ENCODE assay signal across 16 cellular contexts in genomic region chr3:150449169-150449721, GRCh38. TPM values are rescaled to one million over a fixed set of nuclear protein-coding genes. Genes with fewer than 3 reads are reported as not detected.
DNase-seq lines count a peak whose midpoint lies in the region; ATAC-seq, FAIRE-seq and TF ChIP-seq lines count a peak whose summit lies in the region.
"Had no signal": no experiment of that assay in that cellular context is flagged by ENCODE, and none has a peak within 500 bp of the region (broad histone marks: within the 10 kb centered on the region; RNA-seq: fewer than 3 reads in every experiment).

No MANE protein-coding gene starts in this region.

- no peaks in the 10 kb centered on the region for H3K27me3 Mint-ChIP-seq in CD8-positive, alpha-beta T cell (ENCODE audit: low read depth)
- H3K27me3 Mint-ChIP-seq: activated naive CD8-positive, alpha-beta T cell treated with anti-CD3 and anti-CD28 coated beads for 36 hours had no signal

- H3K27ac Mint-ChIP-seq in CD8-positive, alpha-beta T cell, result no peak overlapping the region
- H3K27ac Mint-ChIP-seq: activated naive CD8-positive, alpha-beta T cell treated with anti-CD3 and anti-CD28 coated beads for 36 hours had no signal

- H3F3A ChIP-seq in PC-9 (ENCODE audit: insufficient read depth, low read depth), result peaks cover 44% of the 10 kb centered on the region

- H3K9me3 ChIP-seq in PC-9 (ENCODE audit: insufficient read depth, low read depth), result no peaks in the 10 kb centered on the region
- no peaks in the 10 kb centered on the region for H3K9me3 ChIP-seq in endothelial cell of umbilical vein (replicated peaks; ENCODE audit: control insufficient read depth, insufficient read depth, low read length)
- no peaks in the 10 kb centered on the region for H3K9me3 ChIP-seq in CD8-positive, alpha-beta T cell (ENCODE audit: low read length)
- H3K9me3 ChIP-seq: gastrocnemius medialis, Peyer's patch, right lobe of liver had no signal

- H3K4me2 ChIP-seq in PC-9 (0 out of 2 replicates have a peak overlapping the region, but pooled peaks have one; percentile 29), endothelial cell of umbilical vein (ENCODE audit: insufficient read depth, low read length) (peak overlapping the region; percentile 64)

- H3K27ac ChIP-seq in PC-9 (0 out of 2 replicates have a peak overlapping the region, but pooled peaks have one; percentile 25), endothelial cell of umbilical vein (ENCODE audit: insufficient read depth, low read depth, low read length) (peak overlapping the region; percentile 84)
- no peak overlapping the region for H3K27ac ChIP-seq in CD8-positive, alpha-beta T cell (ENCODE audit: low read depth, low read length)
- H3K27ac ChIP-seq: 22Rv1, gastrocnemius medialis, Peyer's patch, right lobe of liver had no signal

- no peaks in the 10 kb centered on the region for H3K9me3 Mint-ChIP-seq in CD8-positive, alpha-beta T cell
- H3K9me3 Mint-ChIP-seq: activated naive CD8-positive, alpha-beta T cell treated with anti-CD3 and anti-CD28 coated beads for 36 hours had no signal

- no peaks in the 10 kb centered on the region for H3K36me3 Mint-ChIP-seq in CD8-positive, alpha-beta T cell

- intact Hi-C loops in PC-9 (cut with micrococcal nuclease; ENCODE audit: unreplicated experiment), result loop anchor here (2.0 kb wide), 1 partner anchor 26 kb away; no protein-coding TSS in a partner anchor
- intact Hi-C loops in endothelial cell of umbilical vein (cut with micrococcal nuclease), result loop anchor here (1.0 to 2.0 kb wide), 3 partner anchors 20 to 46 kb away; no protein-coding TSS in a partner anchor
- intact Hi-C loops in CD8-positive, alpha-beta T cell (cut with DNase I, micrococcal nuclease), result loop anchor here (5.0 kb wide), 1 partner anchor 37 kb away; no protein-coding TSS in a partner anchor

- no peaks in the 10 kb centered on the region for H3K9me2 ChIP-seq in PC-9 (ENCODE audit: insufficient read depth)

- peak; percentile 3 for DNase-seq in DMS53 (lab: John Stamatoyannopoulos, UW)
- DNase-seq in DMS53 treated with DMSO at 0.1 percent for 48 hours (lab: John Stamatoyannopoulos, UW; ENCODE audit: unreplicated experiment), result no peak
- DNase-seq in PC-9, result peak in 1 of 2 experiments; percentile 60
- peak; percentile 87 for DNase-seq in endothelial cell of umbilical vein (ENCODE audit: low read depth, low spot score)
- peak; percentile 56 for DNase-seq in pulmonary artery endothelial cell (ENCODE audit: low read depth, low spot score)
- no peak for DNase-seq in NCI-H1048 (lab: John Stamatoyannopoulos, UW)
- no peak for DNase-seq in CD8-positive, alpha-beta T cell
- DNase-seq in GM19240 (ENCODE audit: insufficient read length, low spot score), result no peak
- DNase-seq: activated CD4-positive, alpha-beta T cell treated with anti-CD3 and anti-CD28 coated beads for 48 hours; activated naive CD8-positive, alpha-beta T cell treated with anti-CD3 and anti-CD28 coated beads for 36 hours; gastrocnemius medialis; GF-D8; NCI-H1694 treated with DMSO at 0.1 percent for 48 hours; Peyer's patch; right lobe of liver had no signal

- H3K4me3 ChIP-seq in PC-9 (no peak overlapping the region), endothelial cell of umbilical vein (replicated peaks in 1 of 3; ENCODE audit: insufficient read depth in 1 of 3, low read depth in 1 of 3, low read length in 3 of 3) (peak overlapping the region in 1 of 3 experiments; percentile 30)
- no peak overlapping the region for H3K4me3 ChIP-seq in CD8-positive, alpha-beta T cell (ENCODE audit: low read depth, low read length)
- H3K4me3 ChIP-seq: gastrocnemius medialis, Peyer's patch, right lobe of liver had no signal

- H3K4me1 Mint-ChIP-seq in CD8-positive, alpha-beta T cell (ENCODE audit: low read depth), result peaks cover 47% of the 10 kb centered on the region

- TF ChIP-seq POLR2A in endothelial cell of umbilical vein (IDR thresholded peaks at IDR 0.05; ENCODE audit: low read depth, low read length), result no peak

- CTCF ChIA-PET in PC-9 (lab: Charles Lee) (interaction anchor here (1.0 kb wide), 1 partner anchor 15 kb away, joined by 3 read pairs; no protein-coding TSS in a partner anchor), endothelial cell of umbilical vein (lab: Charles Lee) (interaction anchor here (0.9 to 1.4 kb wide), 5 partner anchors 10 to 223 kb away, joined by 3 to 5 read pairs (median 3); no protein-coding TSS in a partner anchor)
- CTCF ChIA-PET in CD8-positive, alpha-beta T cell (lab: Charles Lee), result no interaction called here

- no TSS peak for BruUV-seq in PC-9 (replicated peaks; lab: Mats Ljungman, UMichigan)
- no TSS peak for BruUV-seq in endothelial cell of umbilical vein (replicated peaks; lab: Mats Ljungman, UMichigan)

- no peak overlapping the region for H3K4me3 Mint-ChIP-seq in CD8-positive, alpha-beta T cell
- H3K4me3 Mint-ChIP-seq: activated naive CD8-positive, alpha-beta T cell treated with anti-CD3 and anti-CD28 coated beads for 36 hours had no signal

- TF ChIP-seq CTCF in PC-9 (conservative IDR thresholded peaks at IDR 0.05), result no peak
- TF ChIP-seq CTCF in endothelial cell of umbilical vein (IDR thresholded peaks at IDR 0.05; ENCODE audit: extremely low read depth in 1 of 2, insufficient read depth in 1 of 2, low read depth in 1 of 2, low read length in 2 of 2), result no peak
- TF ChIP-seq CTCF in CD8-positive, alpha-beta T cell (IDR thresholded peaks at IDR 0.05), result no peak

- H3K9me1 ChIP-seq in endothelial cell of umbilical vein (replicated peaks; ENCODE audit: control insufficient read depth, extremely low read depth, insufficient read depth, low read length), result no peaks in the 10 kb centered on the region

- H4K20me1 ChIP-seq in PC-9 (ENCODE audit: insufficient read depth), result peaks cover 4% of the 10 kb centered on the region; the same call in 1 of the 2 replicates
- no peaks in the 10 kb centered on the region for H4K20me1 ChIP-seq in endothelial cell of umbilical vein (replicated peaks; ENCODE audit: control insufficient read depth, extremely low read depth, insufficient read depth, low read length)

- no peak overlapping the region for H2AFZ ChIP-seq in PC-9
- no peak overlapping the region for H2AFZ ChIP-seq in endothelial cell of umbilical vein (ENCODE audit: low read depth, low read length)

- H3K36me3 ChIP-seq in PC-9 (ENCODE audit: low read depth) (peaks cover 18% of the 10 kb centered on the region; the same call in 1 of the 2 replicates), endothelial cell of umbilical vein (ENCODE audit: control insufficient read depth in 2 of 2, extremely low read depth in 1 of 2, insufficient read depth in 2 of 2, low read length in 2 of 2) (no peaks in the 10 kb centered on the region)
- no peaks in the 10 kb centered on the region for H3K36me3 ChIP-seq in CD8-positive, alpha-beta T cell (ENCODE audit: insufficient read depth, low read length)
- H3K36me3 ChIP-seq: gastrocnemius medialis, Peyer's patch, right lobe of liver had no signal

- peak; percentile 60 for FAIRE-seq in endothelial cell of umbilical vein (lab: Jason Lieb, UNC)

- dilution Hi-C loops in endothelial cell of umbilical vein (cut with MboI; ENCODE audit: extremely low pct_ligation_motif_present, low sequenced_read_pairs), result no loop called here

- H3K27me3 ChIP-seq in PC-9 (ENCODE audit: insufficient read depth, low read depth), result no peaks in the 10 kb centered on the region
- H3K27me3 ChIP-seq in endothelial cell of umbilical vein (ENCODE audit: control insufficient read depth in 2 of 2, insufficient read depth in 2 of 2, low read length in 2 of 2), result no peaks in the 10 kb centered on the region
- H3K27me3 ChIP-seq in CD8-positive, alpha-beta T cell (ENCODE audit: insufficient read depth, low read length), result no peaks in the 10 kb centered on the region
- H3K27me3 ChIP-seq: gastrocnemius medialis, Peyer's patch, right lobe of liver had no signal

- POLR2A ChIA-PET in PC-9 (lab: Charles Lee; ENCODE audit: unreplicated experiment) (interaction anchor here (0.7 kb wide), 1 partner anchor 36 kb away, joined by 10 read pairs; no protein-coding TSS in a partner anchor), endothelial cell of umbilical vein (lab: Charles Lee) (no interaction called here)
- POLR2A ChIA-PET in CD8-positive, alpha-beta T cell (lab: Charles Lee), result no interaction called here

- peaks cover 94% of the 10 kb centered on the region for H3K79me2 ChIP-seq in PC-9 (ENCODE audit: low read depth)
- H3K79me2 ChIP-seq in endothelial cell of umbilical vein (ENCODE audit: control insufficient read depth, insufficient read depth, low read length), result peaks cover 78% of the 10 kb centered on the region

- H3K9ac ChIP-seq in endothelial cell of umbilical vein (replicated peaks; ENCODE audit: extremely low read depth, insufficient read depth, low read length), result peak overlapping the region; percentile 53

- ATAC-seq in CD8-positive, alpha-beta T cell, result no peak
- ATAC-seq: gastrocnemius medialis had no signal

- peaks cover 52% of the 10 kb centered on the region for H3K4me1 ChIP-seq in PC-9 (replicated peaks; ENCODE audit: insufficient read depth)
- H3K4me1 ChIP-seq in endothelial cell of umbilical vein (ENCODE audit: control insufficient read depth, extremely low read depth, insufficient read depth, low read length), result peaks cover 54% of the 10 kb centered on the region
- no peaks in the 10 kb centered on the region for H3K4me1 ChIP-seq in CD8-positive, alpha-beta T cell (ENCODE audit: insufficient read depth, low read length)

TF ChIP-seq in endothelial cell of umbilical vein, 7 proteins besides CTCF, POLR2A, EP300 and RAD21:
- TF ChIP-seq JUN (IDR thresholded peaks at IDR 0.05; ENCODE audit: borderline replicate concordance, insufficient read depth, insufficient read length, low read depth) (peak; percentile 80), MAX (IDR thresholded peaks at IDR 0.05; ENCODE audit: insufficient read depth, insufficient read length) (no peak), GATA2 (IDR thresholded peaks at IDR 0.05; ENCODE audit: insufficient read depth, insufficient read length, low read depth, low read length) (peak; percentile 84), EZH2 (IDR thresholded peaks at IDR 0.05; ENCODE audit: borderline replicate concordance, low read depth, low read length, severe bottlenecking) (no peak), FOS (IDR thresholded peaks at IDR 0.05; ENCODE audit: borderline replicate concordance, insufficient read depth, low read length) (peak; percentile 77)

RNA-seq across cellular contexts. Expression of gene TSC22D2, which starts 41.1 kb away (rescaled TPM):
- 20.5 and 32.0 TPM in 2 replicates for total RNA-seq in PC-9 (2021)
- 43.9 and 50.9 TPM in 2 replicates for total RNA-seq in endothelial cell of umbilical vein
- 5.9 and 7.6 TPM in 2 replicates for polyA plus RNA-seq in endothelial cell of umbilical vein
- polyA plus RNA-seq in endothelial cell of umbilical vein (2011; cell fraction: cytosol; rRNA removed), result 11.3 and 11.7 TPM in 2 replicates
- polyA plus RNA-seq in endothelial cell of umbilical vein (2011; cell fraction: nucleus; rRNA removed), result 45.7 and 53.1 TPM in 2 replicates
- polyA plus RNA-seq in endothelial cell of umbilical vein (2012), result 22.3 and 30.9 TPM in 2 replicates
- polyA minus RNA-seq in endothelial cell of umbilical vein, result 23.5 and 31.4 TPM in 2 replicates
- 22.4 TPM for polyA minus RNA-seq in endothelial cell of umbilical vein (2011; cell fraction: cytosol; rRNA and poly(A)+ RNA removed)
- polyA minus RNA-seq in endothelial cell of umbilical vein (2011; cell fraction: nucleus; rRNA and poly(A)+ RNA removed), result 135 and 141 TPM in 2 replicates
- total RNA-seq in pulmonary artery endothelial cell, result 6.9 and 10.0 TPM in 2 replicates
- 10 to 100 TPM; 49.3 to 51.7 TPM for total RNA-seq in CD8-positive, alpha-beta T cell

Comparison
In these comparisons a context has a peak if more than half of its experiments do, and no peak if none do; other contexts are left out.
1. DNase-seq: peak in DMS53 (single experiment), endothelial cell of umbilical vein (single experiment) and pulmonary artery endothelial cell (single experiment); none in DMS53 treated with DMSO at 0.1 percent for 48 hours (single experiment), NCI-H1048 (single experiment), CD8-positive, alpha-beta T cell (0 of 7) and GM19240 (single experiment).